In genomic region chr10:93437946-93438795, GRCh38 we compare ENCODE assay signal across 9 cellular contexts. TPM values are rescaled to one million over a fixed set of nuclear protein-coding genes. Genes with fewer than 3 reads are reported as not detected.
DNase-seq lines count a peak whose midpoint lies in the region; ATAC-seq, FAIRE-seq and TF ChIP-seq lines count a peak whose summit lies in the region.
"Had no signal": no experiment of that assay in that cellular context is flagged by ENCODE, and none has a peak within 500 bp of the region (broad histone marks: within the 10 kb centered on the region; RNA-seq: fewer than 3 reads in every experiment).

No MANE protein-coding gene starts in this region.

- H3K27me3 ChIP-seq in K562 (ENCODE audit: control insufficient read depth in 2 of 2, insufficient read depth in 2 of 2, low read length in 2 of 2) (peaks cover 9 to 17% of the 10 kb centered on the region in 2 experiments; a peak in 4 of 5 replicates), skeletal muscle tissue (ENCODE audit: control insufficient read depth in 3 of 3, insufficient read depth in 3 of 3, low read length in 3 of 3) (no peaks in the 10 kb centered on the region)

- no peaks in the 10 kb centered on the region for H4K20me1 ChIP-seq in K562 (replicated peaks; ENCODE audit: control insufficient read depth, insufficient read depth, low read length)

- no peak for TF ChIP-seq EP300 in K562 (IDR thresholded peaks at IDR 0.05; ENCODE audit: low read length)

- ATAC-seq in K562 (0 out of 3 replicates have a peak, but pooled peaks have one; percentile 20), GM18517 (IDR thresholded peaks at IDR 0.05; ENCODE audit: unreplicated experiment) (no peak), sciatic nerve (no peak)

- TF ChIP-seq CTCF in K562 (IDR thresholded peaks at IDR 0.05 in 2 of 3, conservative IDR thresholded peaks at IDR 0.05 in 1 of 3; ENCODE audit: insufficient read depth in 2 of 3, low read depth in 1 of 3, low read length in 3 of 3) = no peak

- H3K4me3 ChIP-seq in K562 (no peak overlapping the region), skeletal muscle tissue (ENCODE audit: low read length in 3 of 3) (peak overlapping the region; percentile 44 to 64 (median 51))

- intact Hi-C loops in K562 (cut with micrococcal nuclease) (no loop called here), sciatic nerve (cut with DNase I) (no loop called here)

- BruUV-seq in K562 (replicated peaks; lab: Mats Ljungman, UMichigan) = no TSS peak

- no peaks in the 10 kb centered on the region for H3K9me1 ChIP-seq in K562 (ENCODE audit: control insufficient read depth, insufficient read depth, low read length)

- H3K36me3 ChIP-seq in K562 (ENCODE audit: control insufficient read depth, insufficient read depth, low read length) (no peaks in the 10 kb centered on the region), skeletal muscle tissue (ENCODE audit: control insufficient read depth in 3 of 3, insufficient read depth in 3 of 3, low read length in 3 of 3) (no peaks in the 10 kb centered on the region)

- POLR2A ChIA-PET in K562 (lab: Yijun Ruan, JAX) = interaction anchor here (0.6 kb wide), 1 partner anchor 746 kb away, joined by 3 read pairs; no protein-coding TSS in a partner anchor

- H3K79me2 ChIP-seq in K562 (ENCODE audit: control insufficient read depth, insufficient read depth, low read length) = no peaks in the 10 kb centered on the region

- FAIRE-seq in K562 (lab: Jason Lieb, UNC) = no peak

- no peak overlapping the region for H3K27ac ChIP-seq in K562 (ENCODE audit: extremely low read depth, low read depth, low read length)
- H3K27ac ChIP-seq in skeletal muscle tissue (ENCODE audit: low read depth, low read length) = peak overlapping the region; percentile 98

- H2AFZ ChIP-seq in K562 (ENCODE audit: low read depth, low read length) = peak overlapping the region; percentile 19; the same call in 1 of the 2 replicates

- H3K4me1 ChIP-seq in K562 (replicated peaks in 1 of 2; ENCODE audit: control insufficient read depth in 2 of 2, insufficient read depth in 2 of 2, low read length in 2 of 2) = no peaks in the 10 kb centered on the region; a peak in 2 of 5 replicates
- peaks cover 31 to 46% (median 32%) of the 10 kb centered on the region in 3 donors for H3K4me1 ChIP-seq in skeletal muscle tissue (ENCODE audit: control insufficient read depth in 3 of 3, insufficient read depth in 3 of 3, low read length in 3 of 3)

- H3K9me3 ChIP-seq in K562 (replicated peaks; ENCODE audit: control insufficient read depth, insufficient read depth, low read depth, low read length) (no peaks in the 10 kb centered on the region), skeletal muscle tissue (ENCODE audit: control insufficient read depth in 3 of 3, low read length in 3 of 3) (no peaks in the 10 kb centered on the region)

- in situ Hi-C loops in K562 (cut with MboI) = no loop called here

- WGBS in K562 (ENCODE audit: insufficient coverage, low coverage, missing lambda C conversion rate) = 17% methylated on average over 21 of the region's 25 CpGs

- TF ChIP-seq POLR2A in K562 (conservative IDR thresholded peaks at IDR 0.05) = no peak

- CTCF ChIA-PET in K562 (lab: Yijun Ruan, JAX; ENCODE audit: low intra/inter-chr PET ratio) = no interaction called here

- no peak overlapping the region for H3K4me2 ChIP-seq in K562 (ENCODE audit: insufficient read depth, low read length)

- peak; percentile 41 for DNase-seq in GM03348 (ENCODE audit: low spot score)
- DNase-seq in K562 (ENCODE audit: extremely low read depth in 1 of 4, low spot score in 3 of 4) = no peak
- DNase-seq in iPS-NIHi11 (ENCODE audit: low spot score) = peak; percentile 46
- no peak for DNase-seq in sciatic nerve (ENCODE audit: low spot score)
- no peak for DNase-seq in NCI-H187 treated with DMSO at 0.1 percent for 48 hours (lab: John Stamatoyannopoulos, UW)
- no peak for DNase-seq in RPMI8226
- DNase-seq: stimulated activated naive CD4-positive, alpha-beta T cell had no signal

- H3K9ac ChIP-seq in K562 (ENCODE audit: insufficient read depth in 1 of 2, low read depth in 2 of 2, low read length in 2 of 2) (no peak overlapping the region), skeletal muscle tissue (ENCODE audit: low read depth in 1 of 3, low read length in 3 of 3) (peak overlapping the region; percentile 76 to 84 (median 80))

- TF ChIP-seq RAD21 in K562 (CRISPR knock-in tag; conservative IDR thresholded peaks at IDR 0.05 in 1 of 2, IDR thresholded peaks at IDR 0.05 in 1 of 2) = no peak

TF ChIP-seq in K562, 482 proteins besides CTCF, POLR2A, EP300 and RAD21 (continues in another document):
- TF ChIP-seq DDX20 (tag; IDR thresholded peaks at IDR 0.05; ENCODE audit: low read depth) = no peak
- no peak for TF ChIP-seq E2F5 (CRISPR knock-in tag; IDR thresholded peaks at IDR 0.05)
- TF ChIP-seq HOMEZ (CRISPR knock-in tag; IDR thresholded peaks at IDR 0.05) = no peak
- no peak for TF ChIP-seq RBFOX2 (IDR thresholded peaks at IDR 0.05; ENCODE audit: low read depth, low read length)
- no peak for TF ChIP-seq SAP30 (IDR thresholded peaks at IDR 0.05; ENCODE audit: borderline replicate concordance, insufficient read depth, low read depth, low read length, poor library complexity, severe bottlenecking)
- TF ChIP-seq POU5F1 (IDR thresholded peaks at IDR 0.05; ENCODE audit: borderline replicate concordance, low read depth, low read length, partially characterized antibody) = no peak
- TF ChIP-seq ZNF311 (CRISPR knock-in tag; IDR thresholded peaks at IDR 0.05) = no peak
- no peak for TF ChIP-seq NUFIP1 (IDR thresholded peaks at IDR 0.05; ENCODE audit: partially characterized antibody)

RNA-seq across cellular contexts. Expression of gene MYOF, which starts 44.0 kb away (rescaled TPM):
- total RNA-seq in K562 (2011; cell fraction: chromatin; rRNA removed; ENCODE audit: low replicate concordance) = not detected in 2 replicates
- total RNA-seq in K562 (2011; cell fraction: nucleolus; rRNA removed) = under 0.01 TPM in 1 of 2 replicates, not detected in the other
- not detected in 2 replicates for total RNA-seq in K562 (2011; cell fraction: nucleoplasm; rRNA removed)
- total RNA-seq in K562 (2014; rRNA removed) (not detected in 2 replicates), K562 (2014; rRNA removed; fragmentation: Illumina TruSeq; extraction: Trizol) (not detected in 2 replicates), K562 (2015; rRNA removed; fragmentation: Illumina TruSeq; extraction: Trizol) (not detected in 2 replicates), K562 (2021) (0.27 and 0.67 TPM in 2 replicates), skeletal muscle tissue (45.4 TPM), sciatic nerve (76.2 TPM)
- polyA plus RNA-seq in K562 (2011; rRNA removed) (0.06 TPM in 1 of 2 replicates, not detected in the other), K562 (2014; fragmentation: Illumina TruSeq; extraction: Trizol) (not detected in 2 replicates), K562 (2014; fragmentation: Nextera tagmentation; extraction: Ambion mirVana) (not detected), K562 (2014; rRNA removed) (not detected in 2 replicates)
- polyA plus RNA-seq in K562 (2011; cell fraction: cytosol; rRNA removed) = 0.03 TPM in 1 of 2 replicates, not detected in the other
- 0.10 TPM in 1 of 2 replicates, not detected in the other for polyA plus RNA-seq in K562 (2011; cell fraction: nucleus; rRNA removed)
- 0.07 TPM in 1 of 2 replicates, not detected in the other for polyA plus RNA-seq in K562 (2012)
- polyA minus RNA-seq in K562 (2011; rRNA and poly(A)+ RNA removed) = 0.03 and 0.04 TPM in 2 replicates
- 0.38 and 0.64 TPM in 2 replicates for polyA minus RNA-seq in K562 (2011; cell fraction: cytosol; rRNA and poly(A)+ RNA removed)
- polyA minus RNA-seq in K562 (2011; cell fraction: nucleus; rRNA and poly(A)+ RNA removed) = 0.11 and 0.27 TPM in 2 replicates

RNA-seq across cellular contexts. Expression of gene CEP55, which starts 58.2 kb away (rescaled TPM):
- total RNA-seq in K562 (2011; cell fraction: chromatin; rRNA removed; ENCODE audit: low replicate concordance) = 8.6 and 27.1 TPM in 2 replicates
- total RNA-seq in K562 (2011; cell fraction: nucleolus; rRNA removed) = 4.5 and 7.1 TPM in 2 replicates
- total RNA-seq in K562 (2011; cell fraction: nucleoplasm; rRNA removed) = 9.2 and 14.7 TPM in 2 replicates
- total RNA-seq in K562 (2014; rRNA removed) (18.1 TPM in 2 replicates), K562 (2014; rRNA removed; fragmentation: Illumina TruSeq; extraction: Trizol) (27.0 and 31.5 TPM in 2 replicates), K562 (2015; rRNA removed; fragmentation: Illumina TruSeq; extraction: Trizol) (27.8 and 32.5 TPM in 2 replicates), K562 (2021) (15.8 and 16.7 TPM in 2 replicates), skeletal muscle tissue (4.7 TPM), sciatic nerve (0.62 TPM)
- polyA plus RNA-seq in K562 (2011; rRNA removed) (20.3 and 25.2 TPM in 2 replicates), K562 (2014; fragmentation: Illumina TruSeq; extraction: Trizol) (18.3 and 23.4 TPM in 2 replicates), K562 (2014; fragmentation: Nextera tagmentation; extraction: Ambion mirVana) (1 to 10 TPM; 4.4 to 5.6 TPM), K562 (2014; rRNA removed) (14.0 and 15.2 TPM in 2 replicates)
- 4.6 and 8.9 TPM in 2 replicates for polyA plus RNA-seq in K562 (2011; cell fraction: cytosol; rRNA removed)
- polyA plus RNA-seq in K562 (2011; cell fraction: nucleus; rRNA removed) = 5.1 and 7.4 TPM in 2 replicates
- polyA plus RNA-seq in K562 (2012) = 13.7 and 13.8 TPM in 2 replicates
- 19.7 and 21.8 TPM in 2 replicates for polyA minus RNA-seq in K562 (2011; rRNA and poly(A)+ RNA removed)
- 7.2 and 8.6 TPM in 2 replicates for polyA minus RNA-seq in K562 (2011; cell fraction: cytosol; rRNA and poly(A)+ RNA removed)
- polyA minus RNA-seq in K562 (2011; cell fraction: nucleus; rRNA and poly(A)+ RNA removed) = 3.1 and 5.8 TPM in 2 replicates

Comparison
In these comparisons a context has a peak if more than half of its experiments do, and no peak if none do; other contexts are left out.
1. DNase-seq: peak in GM03348 (single experiment) and iPS-NIHi11 (single experiment); none in K562 (0 of 4), sciatic nerve (single experiment), NCI-H187 treated with DMSO at 0.1 percent for 48 hours (single experiment) and RPMI8226 (single experiment).
2. H3K9ac ChIP-seq: peak in skeletal muscle tissue (3 of 3); none in K562 (0 of 2).
3. RNA of gene MYOF, which starts 44.0 kb away (total RNA-seq): 76.2 TPM in sciatic nerve (single experiment) and 45.4 TPM in skeletal muscle tissue (single experiment); under 0.01 to 0.67 TPM in K562; every median in the first group is over 10 times any median in the second.